In genomic region chr22:46798366-46799057, GRCh38 we compare ENCODE assay signal across 8 cellular contexts. TPM values are rescaled to one million over a fixed set of nuclear protein-coding genes. Genes with fewer than 3 reads are reported as not detected.
DNase-seq lines count a peak whose midpoint lies in the region; ATAC-seq and TF ChIP-seq lines count a peak whose summit lies in the region.

No MANE protein-coding gene starts in this region.

- no peak for TF ChIP-seq POLR2A in upper lobe of left lung (IDR thresholded peaks at IDR 0.05)

- no peaks in the 10 kb centered on the region for H3K27me3 Mint-ChIP-seq in activated naive CD4-positive, alpha-beta T cell treated with anti-CD3 and anti-CD28 coated beads, Interleukin-2, amount 50 U/mL, for 24 hours

- peak; percentile 87 to 98 (median 94) for TF ChIP-seq CTCF in upper lobe of left lung (IDR thresholded peaks at IDR 0.05)

- H3K27ac Mint-ChIP-seq in activated naive CD4-positive, alpha-beta T cell treated with anti-CD3 and anti-CD28 coated beads, Interleukin-2, amount 50 U/mL, for 24 hours, result peak overlapping the region; percentile 82

- DNase-seq in EH (ENCODE audit: low read depth), result peak; percentile 70
- peak; percentile 48 for DNase-seq in KG1 (lab: John Stamatoyannopoulos, UW)
- DNase-seq in head of caudate nucleus, result peak in 41 of 42 donors; percentile 60 to 92 (median 80)
- DNase-seq in pons (ENCODE audit: low spot score), result peak; percentile 67
- peak; percentile 88 to 95 for DNase-seq in upper lobe of left lung

- intact Hi-C loops in head of caudate nucleus (cut with DNase I), result no loop called here

- peak in 1 of 4 donors; percentile 20 for TF ChIP-seq EP300 in upper lobe of left lung (IDR thresholded peaks at IDR 0.05)

- no peaks in the 10 kb centered on the region for H3K9me3 Mint-ChIP-seq in activated naive CD4-positive, alpha-beta T cell treated with anti-CD3 and anti-CD28 coated beads, Interleukin-2, amount 50 U/mL, for 24 hours

- H3K4me3 Mint-ChIP-seq in activated naive CD4-positive, alpha-beta T cell treated with anti-CD3 and anti-CD28 coated beads, Interleukin-2, amount 50 U/mL, for 24 hours, result no peak overlapping the region

- H3K4me3 ChIP-seq in upper lobe of left lung, result no peak overlapping the region

- peak; percentile 97 for ATAC-seq in SK-N-SH treated with all-trans-retinoic acid at 6 μM for 48 hours
- peak; percentile 86 to 90 for ATAC-seq in upper lobe of left lung (ENCODE audit: low FRiP score in 2 of 2)
- no peak for ATAC-seq in HG03521 (IDR thresholded peaks at IDR 0.05; ENCODE audit: unreplicated experiment)

- peaks cover 16% of the 10 kb centered on the region for H3K36me3 Mint-ChIP-seq in activated naive CD4-positive, alpha-beta T cell treated with anti-CD3 and anti-CD28 coated beads, Interleukin-2, amount 50 U/mL, for 24 hours

- no peaks in the 10 kb centered on the region for H3K27me3 ChIP-seq in upper lobe of left lung

- H3K4me1 Mint-ChIP-seq in activated naive CD4-positive, alpha-beta T cell treated with anti-CD3 and anti-CD28 coated beads, Interleukin-2, amount 50 U/mL, for 24 hours, result peaks cover 31% of the 10 kb centered on the region

- 26 to 62% methylated on average over 21 to 22 of the region's 22 CpGs for WGBS in upper lobe of left lung, 2 donors

- H3K4me1 ChIP-seq in upper lobe of left lung, result peaks cover 10 to 38% (median 28%) of the 10 kb centered on the region in 4 donors

- no peaks in the 10 kb centered on the region for H3K9me3 ChIP-seq in upper lobe of left lung

- H3K27ac ChIP-seq in upper lobe of left lung, result peak overlapping the region in 3 of 4 donors; percentile 47 to 68 (median 59)

- H3K36me3 ChIP-seq in upper lobe of left lung, result peaks cover 8 to 59% (median 39%) of the 10 kb centered on the region in 4 donors

TF ChIP-seq in SK-N-SH treated with all-trans-retinoic acid at 6 μM for 48 hours, 23 proteins besides CTCF, POLR2A, EP300 and RAD21:
- no peak for TF ChIP-seq PATZ1 (CRISPR knock-in tag; IDR thresholded peaks at IDR 0.05; ENCODE audit: borderline replicate concordance)
- TF ChIP-seq RARB (CRISPR knock-in tag; IDR thresholded peaks at IDR 0.05), result no peak
- TF ChIP-seq ZFP3 (CRISPR knock-in tag; IDR thresholded peaks at IDR 0.05), result peak; percentile 92
TF ChIP-seq in SK-N-SH treated with all-trans-retinoic acid at 6 μM for 48 hours: peak in this region for 1.

RNA-seq across cellular contexts. Expression of gene TBC1D22A, which starts 36.1 kb away (rescaled TPM):
- total RNA-seq in upper lobe of left lung, result 10 to 100 TPM; 27.1 to 48.2 (median 35.3) TPM
